ENCODE assay signal across 7 cellular contexts in genomic region chr7:54546081-54546985, GRCh38. TPM values are rescaled to one million over a fixed set of nuclear protein-coding genes. Genes with fewer than 3 reads are reported as not detected.
DNase-seq lines count a peak whose midpoint lies in the region; ATAC-seq and TF ChIP-seq lines count a peak whose summit lies in the region.

No MANE protein-coding gene starts in this region.

- H3K4me1 ChIP-seq in Panc1 (ENCODE audit: control insufficient read depth, insufficient read depth, low read length): peaks cover 2% of the 10 kb centered on the region; the same call in 1 of the 2 replicates
- H3K4me1 ChIP-seq in hepatocyte (ENCODE audit: insufficient read depth): no peaks in the 10 kb centered on the region
- peaks cover 10% of the 10 kb centered on the region for H3K4me1 ChIP-seq in stomach smooth muscle (ENCODE audit: control insufficient read depth, insufficient read depth, low read length)

- no TSS peak for BruUV-seq in Panc1 (replicated peaks; lab: Mats Ljungman, UMichigan)

- ATAC-seq in Panc1 (peak; percentile 88), GM19324 (IDR thresholded peaks at IDR 0.05; ENCODE audit: low FRiP score, unreplicated experiment) (no peak)

- H3K9ac ChIP-seq in stomach smooth muscle (ENCODE audit: low read length in 2 of 2): no peak overlapping the region

- no peak overlapping the region for H2AFZ ChIP-seq in hepatocyte

- H3K27me3 ChIP-seq in H7 (ENCODE audit: control insufficient read depth, insufficient read depth, low read length) (peaks cover 46% of the 10 kb centered on the region), Panc1 (ENCODE audit: control insufficient read depth, insufficient read depth, low read length) (peaks cover 39% of the 10 kb centered on the region), hepatocyte (peaks cover 71% of the 10 kb centered on the region), stomach smooth muscle (ENCODE audit: control insufficient read depth in 1 of 2, insufficient read depth in 2 of 2, low read length in 2 of 2) (peaks cover 23 to 40% of the 10 kb centered on the region in 2 donors)

- TF ChIP-seq CTCF in Panc1 (IDR thresholded peaks at IDR 0.05) (peak; percentile 68), hepatocyte (IDR thresholded peaks at IDR 0.05; ENCODE audit: poor library complexity) (peak; percentile 46)

- H4K20me1 ChIP-seq in hepatocyte (ENCODE audit: insufficient read depth, poor library complexity, severe bottlenecking): no peaks in the 10 kb centered on the region

- CTCF ChIA-PET in Panc1 (lab: Charles Lee): no interaction called here

- H3K36me3 ChIP-seq in H7 (replicated peaks; ENCODE audit: control insufficient read depth, insufficient read depth, low read length) (no peaks in the 10 kb centered on the region), Panc1 (ENCODE audit: control insufficient read depth, insufficient read depth, low read length) (no peaks in the 10 kb centered on the region), hepatocyte (replicated peaks; ENCODE audit: insufficient read depth, low read depth) (no peaks in the 10 kb centered on the region), stomach smooth muscle (ENCODE audit: control insufficient read depth in 2 of 2, insufficient read depth in 2 of 2, low read length in 2 of 2) (no peaks in the 10 kb centered on the region)

- WGBS in hepatocyte (ENCODE audit: low lambda C conversion rate, missing lambda C conversion rate): 1% methylated on average over 16 of the region's 80 CpGs

- H3K9me3 ChIP-seq in Panc1 (ENCODE audit: control insufficient read depth, insufficient read depth, low read depth, low read length) (no peaks in the 10 kb centered on the region), hepatocyte (ENCODE audit: low read depth) (no peaks in the 10 kb centered on the region), stomach smooth muscle (ENCODE audit: control insufficient read depth in 2 of 2, low read length in 2 of 2) (no peaks in the 10 kb centered on the region)

- no peaks in the 10 kb centered on the region for H3K79me2 ChIP-seq in hepatocyte

- H3K4me2 ChIP-seq in hepatocyte: peak overlapping the region; percentile 85

- no peak overlapping the region for H3K27ac ChIP-seq in Panc1 (ENCODE audit: low read length)
- no peak overlapping the region for H3K27ac ChIP-seq in hepatocyte
- no peak overlapping the region for H3K27ac ChIP-seq in stomach smooth muscle (ENCODE audit: low read length)

- DNase-seq in H7 (peak; percentile 87), Panc1 (ENCODE audit: low read depth, low spot score) (no peak), hepatocyte (ENCODE audit: low spot score) (peak; percentile 48), putamen (ENCODE audit: low spot score) (no peak), activated gamma-delta T cell treated with Interleukin-2 at 50 U/mL for 16 hours (no peak)

- no peaks in the 10 kb centered on the region for H3K9me2 ChIP-seq in hepatocyte (replicated peaks; ENCODE audit: insufficient read depth)

- POLR2A ChIA-PET in Panc1 (lab: Charles Lee): no interaction called here

- intact Hi-C loops in Panc1 (cut with micrococcal nuclease; ENCODE audit: unreplicated experiment): loop anchor here (5.0 kb wide), 1 partner anchor 111 kb away; no protein-coding TSS in a partner anchor

- in situ Hi-C loops in Panc1 (cut with HindIII; ENCODE audit: low pct_unique_long_range_greater_than_20kb, low sequenced_read_pairs): no loop called here

- H3K4me3 ChIP-seq in H7 (ENCODE audit: insufficient read depth, low read depth, low read length): peak overlapping the region; percentile 82
- peak overlapping the region; percentile 29 to 36 for H3K4me3 ChIP-seq in Panc1 (ENCODE audit: low read depth in 2 of 2, low read length in 2 of 2)
- no peak overlapping the region for H3K4me3 ChIP-seq in hepatocyte
- peak overlapping the region; percentile 33 to 57 for H3K4me3 ChIP-seq in stomach smooth muscle (ENCODE audit: low read length in 2 of 2)

RNA-seq across cellular contexts. Expression of gene VSTM2A, which starts 4.2 kb away (rescaled TPM):
- 0.15 and 0.35 TPM in 2 replicates for total RNA-seq in H7 (2014; rRNA removed; shearing (Covaris generic))
- not detected for total RNA-seq in Panc1 (2021; ENCODE audit: unreplicated experiment)
- polyA plus RNA-seq in Panc1 (2012; ENCODE audit: insufficient read length): not detected
- not detected in 2 replicates for total RNA-seq in hepatocyte
- polyA plus RNA-seq in hepatocyte: not detected in 2 replicates

Comparison
In these comparisons a context has a peak if more than half of its experiments do, and no peak if none do; other contexts are left out.
1. DNase-seq: peak in H7 (single experiment) and hepatocyte (single experiment); none in Panc1 (single experiment), putamen (single experiment) and activated gamma-delta T cell treated with Interleukin-2 at 50 U/mL for 16 hours (single experiment).